In genomic region chr1:151689494-151689893, GRCh38 we compare ENCODE assay signal across 34 cellular contexts. TPM values are rescaled to one million over a fixed set of nuclear protein-coding genes. Genes with fewer than 3 reads are reported as not detected.
"Had no signal": no experiment of that assay in that cellular context is flagged by ENCODE, and none has a peak within 500 bp of the region (broad histone marks: within the 10 kb centered on the region; RNA-seq: fewer than 3 reads in every experiment).

No MANE protein-coding gene starts in this region.

- H3K9me3 ChIP-seq: esophagus muscularis mucosa, gastrocnemius medialis had no signal

- ATAC-seq: activated CD8-positive, alpha-beta T cell treated with anti-CD3 and anti-CD28 coated beads for 36 hours; activated T-cell treated with anti-CD3 and anti-CD28 coated beads, Interleukin-2, amount 50 U/mL, for 4 hours; activated T-helper 17 cell treated with anti-CD3 and anti-CD28 coated beads, Interleukin-2, amount 50 U/mL, for 72 hours; effector memory CD8-positive, alpha-beta T cell; foreskin keratinocyte; gastrocnemius medialis; WTC11 had no signal

- H3K27ac ChIP-seq: brain microvascular endothelial cell, esophagus muscularis mucosa, foreskin keratinocyte, gastrocnemius medialis, VCaP had no signal

- H3K4me1 Mint-ChIP-seq: activated T-helper 17 cell treated with anti-CD3 and anti-CD28 coated beads, Interleukin-2, amount 50 U/mL, for 72 hours; WTC11 had no signal

- H3K4me1 ChIP-seq: esophagus muscularis mucosa, foreskin keratinocyte, gastrocnemius medialis had no signal

- H3K9me3 Mint-ChIP-seq: activated CD4-positive, alpha-beta T cell treated with anti-CD3 and anti-CD28 coated beads, Interleukin-2, amount 10 ng/mL, durations not matched to agents 7 days and 5 days; activated CD8-positive, alpha-beta T cell treated with anti-CD3 and anti-CD28 coated beads for 36 hours; activated T-cell treated with anti-CD3 and anti-CD28 coated beads, Interleukin-2, amount 50 U/mL, for 4 hours; activated T-helper 17 cell treated with anti-CD3 and anti-CD28 coated beads, Interleukin-2, amount 50 U/mL, for 72 hours; effector memory CD8-positive, alpha-beta T cell; WTC11 had no signal

- H3K4me3 Mint-ChIP-seq: activated CD4-positive, alpha-beta T cell treated with anti-CD3 and anti-CD28 coated beads, Interleukin-2, amount 10 ng/mL, durations not matched to agents 7 days and 5 days; activated CD8-positive, alpha-beta T cell treated with anti-CD3 and anti-CD28 coated beads for 36 hours; activated naive CD8-positive, alpha-beta T cell; activated T-cell treated with anti-CD3 and anti-CD28 coated beads, Interleukin-2, amount 50 U/mL, for 4 hours; activated T-helper 17 cell treated with anti-CD3 and anti-CD28 coated beads, Interleukin-2, amount 50 U/mL, for 72 hours; effector memory CD8-positive, alpha-beta T cell; WTC11 had no signal

- DNase-seq: activated CD4-positive, alpha-beta T cell treated with anti-CD3 and anti-CD28 coated beads for 1 hour; activated CD4-positive, alpha-beta T cell treated with anti-CD3 and anti-CD28 coated beads for 4 hours; activated CD4-positive, alpha-beta T cell treated with anti-CD3 and anti-CD28 coated beads, Interleukin-2, amount 10 ng/mL, durations not matched to agents 7 days and 5 days; activated CD4-positive, alpha-beta T cell treated with anti-CD3 and anti-CD28 coated beads, Interleukin-2, amount 50 U/mL, for 4 hours; activated CD8-positive, alpha-beta memory T cell treated with anti-CD3 and anti-CD28 coated beads for 24 hours; activated CD8-positive, alpha-beta T cell treated with anti-CD3 and anti-CD28 coated beads for 36 hours; activated effector memory CD4-positive, alpha-beta T cell treated with Interleukin-2 at 50 U/mL for 16 hours; activated gamma-delta T cell treated with Interleukin-2 at 50 U/mL for 16 hours; activated naive CD4-positive, alpha-beta T cell treated with anti-CD3 and anti-CD28 coated beads, Interleukin-2, amount 50 U/mL, for 16 hours; activated naive CD4-positive, alpha-beta T cell treated with Interleukin-2 at 50 U/mL for 16 hours; activated T-cell treated with anti-CD3 and anti-CD28 coated beads, Interleukin-2, amount 50 U/mL, for 4 hours; amniotic stem cell; anterior cingulate cortex; brain microvascular endothelial cell; caudate nucleus; cortex of kidney; dermis blood vessel endothelial cell; effector CD4-positive, alpha-beta T cell; effector memory CD8-positive, alpha-beta T cell; erythroblast; foreskin keratinocyte; gastrocnemius medialis; glutamatergic neuron; T-helper 2 cell had no signal

- H3K27ac Mint-ChIP-seq: activated CD4-positive, alpha-beta T cell treated with anti-CD3 and anti-CD28 coated beads, Interleukin-2, amount 10 ng/mL, durations not matched to agents 7 days and 5 days; activated CD8-positive, alpha-beta T cell treated with anti-CD3 and anti-CD28 coated beads for 36 hours; activated naive CD8-positive, alpha-beta T cell; activated T-helper 17 cell treated with anti-CD3 and anti-CD28 coated beads, Interleukin-2, amount 50 U/mL, for 72 hours; effector memory CD8-positive, alpha-beta T cell; WTC11 had no signal

- H3K4me3 ChIP-seq: esophagus muscularis mucosa, gastrocnemius medialis had no signal

- H3K27me3 Mint-ChIP-seq: activated CD4-positive, alpha-beta T cell treated with anti-CD3 and anti-CD28 coated beads, Interleukin-2, amount 10 ng/mL, durations not matched to agents 7 days and 5 days; activated CD8-positive, alpha-beta T cell treated with anti-CD3 and anti-CD28 coated beads for 36 hours; activated naive CD8-positive, alpha-beta T cell; activated T-helper 17 cell treated with anti-CD3 and anti-CD28 coated beads, Interleukin-2, amount 50 U/mL, for 72 hours; effector memory CD8-positive, alpha-beta T cell had no signal

- H3K27me3 ChIP-seq: brain microvascular endothelial cell, esophagus muscularis mucosa, foreskin keratinocyte, gastrocnemius medialis had no signal

RNA-seq across cellular contexts. Expression of gene CELF3, which starts 27.1 kb away (rescaled TPM):
- total RNA-seq: activated CD4-positive, alpha-beta T cell treated with anti-CD3 and anti-CD28 coated beads, Interleukin-2, amount 10 ng/mL, durations not matched to agents 7 days and 5 days; activated CD8-positive, alpha-beta T cell treated with anti-CD3 and anti-CD28 coated beads for 36 hours; activated T-cell treated with anti-CD3 and anti-CD28 coated beads, Interleukin-2, amount 50 U/mL, for 4 hours; activated T-helper 17 cell treated with anti-CD3 and anti-CD28 coated beads, Interleukin-2, amount 50 U/mL, for 72 hours; astrocyte; bronchial epithelial cell; chondrocyte; dermis blood vessel endothelial cell; foreskin keratinocyte; gastrocnemius medialis; T-helper 1 cell treated with Interleukin-12 subunit alpha and Interleukin-12 subunit beta and Interleukin-4 antibody, amounts not matched to agents 30 ng/mL and 1 ng/mL, for 36 hours had no signal
- polyA plus RNA-seq: foreskin keratinocyte had no signal

RNA-seq across cellular contexts. Expression of gene RIIAD1, which starts 31.8 kb away (rescaled TPM):
- total RNA-seq: activated CD4-positive, alpha-beta T cell treated with anti-CD3 and anti-CD28 coated beads, Interleukin-2, amount 10 ng/mL, durations not matched to agents 7 days and 5 days; activated CD8-positive, alpha-beta T cell treated with anti-CD3 and anti-CD28 coated beads for 36 hours; activated T-cell treated with anti-CD3 and anti-CD28 coated beads, Interleukin-2, amount 50 U/mL, for 4 hours; activated T-helper 17 cell treated with anti-CD3 and anti-CD28 coated beads, Interleukin-2, amount 50 U/mL, for 72 hours; astrocyte; bronchial epithelial cell; chondrocyte; dermis blood vessel endothelial cell; foreskin keratinocyte; gastrocnemius medialis; T-helper 1 cell treated with Interleukin-12 subunit alpha and Interleukin-12 subunit beta and Interleukin-4 antibody, amounts not matched to agents 30 ng/mL and 1 ng/mL, for 36 hours; WTC11 had no signal
- polyA plus RNA-seq: adipose tissue, foreskin keratinocyte had no signal
